ENCODE assay signal across 15 cellular contexts in the genomic region with DNA sequence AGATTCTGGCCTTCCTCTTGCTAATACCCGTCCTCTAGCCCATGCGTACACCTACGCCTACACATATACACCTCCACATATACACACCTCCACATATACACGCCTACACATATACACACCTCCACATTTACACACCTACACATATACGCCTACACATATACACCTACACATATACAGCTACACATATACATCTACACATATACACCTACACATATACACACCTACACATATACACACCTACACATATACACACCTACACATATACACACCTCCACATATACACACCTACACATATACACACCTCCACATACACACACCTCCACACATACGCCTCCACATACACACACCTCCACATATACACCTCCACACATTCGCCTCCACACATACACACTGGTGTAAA. TPM values are rescaled to one million over a fixed set of nuclear protein-coding genes. Genes with fewer than 3 reads are reported as not detected.
DNase-seq lines count a peak whose midpoint lies in the region; ATAC-seq, FAIRE-seq and TF ChIP-seq lines count a peak whose summit lies in the region.
"Had no signal": no experiment of that assay in that cellular context is flagged by ENCODE, and none has a peak within 500 bp of the region (broad histone marks: within the 10 kb centered on the region; RNA-seq: fewer than 3 reads in every experiment).

No MANE protein-coding gene starts in this region.

- H3K27ac ChIP-seq in left ventricle myocardium inferior (replicated peaks) (no peak overlapping the region), GM12878 (ENCODE audit: control insufficient read depth, insufficient read depth) (no peak overlapping the region)
- H3K27ac ChIP-seq: epithelial cell of prostate, thyroid gland had no signal

- TF ChIP-seq EP300 in GM12878 (IDR thresholded peaks at IDR 0.05; ENCODE audit: borderline replicate concordance in 1 of 2, control insufficient read depth in 1 of 2, low read depth in 2 of 2, low read length in 2 of 2) = no peak

- no peak for TF ChIP-seq POLR2A in GM12878 (IDR thresholded peaks at IDR 0.05; ENCODE audit: low read depth, low read length)

- WGBS in GM12878 (ENCODE audit: insufficient coverage, insufficient replicate concordance, low lambda C conversion rate, missing lambda C conversion rate) = 71% methylated on average over 7 of the region's 7 CpGs

- H3K79me2 ChIP-seq in GM12878 (ENCODE audit: control insufficient read depth, insufficient read depth, low read length) = no peaks in the 10 kb centered on the region

- no peak overlapping the region for H3K4me3 ChIP-seq in left ventricle myocardium inferior
- H3K4me3 ChIP-seq in GM12878 = no peak overlapping the region
- H3K4me3 ChIP-seq: thyroid gland had no signal

- peak; percentile 34 for ATAC-seq in Right ventricle myocardium inferior
- no peak for ATAC-seq in GM12878
- peak; percentile 16 for ATAC-seq in left colon
- no peak for ATAC-seq in HG02938 (IDR thresholded peaks at IDR 0.05; ENCODE audit: unreplicated experiment)
- ATAC-seq: Panc1 had no signal

- TF ChIP-seq RAD21 in GM12878 (IDR thresholded peaks at IDR 0.05; ENCODE audit: insufficient read depth, low read depth, low read length) = no peak

- no peak overlapping the region for H3K4me2 ChIP-seq in GM12878 (ENCODE audit: control insufficient read depth, insufficient read depth)

- BruUV-seq in GM12878 (replicated peaks; lab: Mats Ljungman, UMichigan) = no TSS peak

- POLR2A ChIA-PET in GM12878 (lab: Charles Lee) = no interaction called here

- no peaks in the 10 kb centered on the region for H3K9me3 ChIP-seq in left ventricle myocardium inferior (replicated peaks)
- no peaks in the 10 kb centered on the region; the same call in 2 of the 3 replicates for H3K9me3 ChIP-seq in GM12878 (replicated peaks; ENCODE audit: control insufficient read depth, insufficient read depth, low read length)
- H3K9me3 ChIP-seq: thyroid gland had no signal

- no peak overlapping the region for H3K9ac ChIP-seq in GM12878 (ENCODE audit: control insufficient read depth, insufficient read depth, low read length)

- SMC1A ChIA-PET in GM12878 (lab: Charles Lee; ENCODE audit: uncharacterized antibody, unreplicated experiment) = interaction anchor here (1.5 kb wide), 1 partner anchor 8 kb away, joined by 4 read pairs; no protein-coding TSS in a partner anchor

- H3K4me1 ChIP-seq in left ventricle myocardium inferior (peaks cover 6% of the 10 kb centered on the region), GM12878 (ENCODE audit: control insufficient read depth, insufficient read depth, low read length) (no peaks in the 10 kb centered on the region)
- H3K4me1 ChIP-seq: thyroid gland had no signal

- CTCF ChIA-PET in GM12878 (lab: Yijun Ruan, JAX) = interaction anchor here (1.3 kb wide), 1 partner anchor 27 kb away, joined by 4 read pairs; the partner anchor contains the start of gene AK3

- no peak overlapping the region for H2AFZ ChIP-seq in GM12878 (ENCODE audit: control insufficient read depth, low read depth, low read length)

- DNase-seq in Right ventricle myocardium inferior (ENCODE audit: missing footprints) = no peak
- no peak for DNase-seq in left ventricle myocardium inferior
- no peak for DNase-seq in GM12878 (ENCODE audit: low read depth, low spot score)
- DNase-seq in left colon = no peak
- no peak for DNase-seq in hypothalamus (lab: John Stamatoyannopoulos, UW)
- DNase-seq in GM03348 (ENCODE audit: low spot score) = no peak
- DNase-seq in EL = no peak
- DNase-seq: activated effector memory CD4-positive, alpha-beta T cell treated with anti-CD3 and anti-CD28 coated beads, Interleukin-2, amount 50 U/mL, for 16 hours; NCI-H1436 treated with DMSO at 0.1 percent for 48 hours; NCI-H526; nucleus accumbens; thyroid gland had no signal

- no peaks in the 10 kb centered on the region for H3K27me3 ChIP-seq in left ventricle myocardium inferior (ENCODE audit: low read depth)
- no peaks in the 10 kb centered on the region for H3K27me3 ChIP-seq in GM12878 (replicated peaks in 1 of 2; ENCODE audit: control insufficient read depth in 2 of 2, insufficient read depth in 2 of 2, low read length in 1 of 2)
- H3K27me3 ChIP-seq: thyroid gland had no signal

- intact Hi-C loops in Right ventricle myocardium inferior (cut with DNase I) (no loop called here), left ventricle myocardium inferior (cut with micrococcal nuclease) (no loop called here), GM12878 (cut with micrococcal nuclease; ENCODE audit: unreplicated experiment) (no loop called here), left colon (cut with DNase I, micrococcal nuclease) (no loop called here)

- H3K36me3 ChIP-seq in left ventricle myocardium inferior (peaks cover 84% of the 10 kb centered on the region), GM12878 (ENCODE audit: control insufficient read depth in 2 of 2, insufficient read depth in 2 of 2, low read length in 1 of 2) (peaks cover 8 to 33% of the 10 kb centered on the region in 2 experiments)

- RAD21 ChIA-PET in GM12878 (lab: Charles Lee; ENCODE audit: unreplicated experiment) = no interaction called here

- TF ChIP-seq CTCF in left ventricle myocardium inferior (IDR thresholded peaks at IDR 0.05; ENCODE audit: borderline replicate concordance) = no peak
- TF ChIP-seq CTCF in GM12878 (IDR thresholded peaks at IDR 0.05 in 2 of 3, conservative IDR thresholded peaks at IDR 0.05 in 1 of 3; ENCODE audit: control insufficient read depth in 2 of 3, extremely low read depth in 1 of 3, insufficient read depth in 1 of 3, low read depth in 3 of 3, low read length in 3 of 3) = no peak

- H4K20me1 ChIP-seq in GM12878 (ENCODE audit: control insufficient read depth, insufficient read depth) = no peaks in the 10 kb centered on the region

- peak; percentile 95 for FAIRE-seq in GM12878 (lab: Jason Lieb, UNC)

- in situ Hi-C loops in GM12878 (cut with MboI) = no loop called here

RNA-seq across cellular contexts. Expression of gene AK3, which starts 27.2 kb away (rescaled TPM):
- 198 TPM for total RNA-seq in Right ventricle myocardium inferior
- total RNA-seq in left ventricle myocardium inferior = 197 TPM
- total RNA-seq in GM12878 (2013; cell fraction: nucleolus; rRNA removed) = 25.0 and 26.9 TPM in 2 replicates
- total RNA-seq in GM12878 (2014; rRNA removed) = 71.8 and 86.6 TPM in 2 replicates
- 34.7 and 38.2 TPM in 2 replicates for total RNA-seq in GM12878 (2014; rRNA removed; fragmentation: Illumina TruSeq; extraction: Trizol)
- 32.4 and 35.6 TPM in 2 replicates for total RNA-seq in GM12878 (2021)
- polyA plus RNA-seq in GM12878 (2011; ENCODE audit: low read depth) = 13.1 TPM
- 44.5 and 69.0 TPM in 2 replicates for polyA plus RNA-seq in GM12878 (2011; rRNA removed)
- polyA plus RNA-seq in GM12878 (2011; cell fraction: cytosol; rRNA removed) = 16.4 and 19.2 TPM in 2 replicates
- polyA plus RNA-seq in GM12878 (2011; cell fraction: nucleus; rRNA removed) = 17.0 and 19.5 TPM in 2 replicates
- polyA plus RNA-seq in GM12878 (2012) = 29.5 and 34.0 TPM in 2 replicates
- polyA plus RNA-seq in GM12878 (2014; fragmentation: Illumina TruSeq; extraction: Trizol) = 44.2 and 60.1 TPM in 2 replicates
- 10 to 100 TPM; 14.2 to 26.2 TPM for polyA plus RNA-seq in GM12878 (2014; fragmentation: Nextera tagmentation; extraction: Ambion mirVana)
- 43.6 and 54.8 TPM in 2 replicates for polyA plus RNA-seq in GM12878 (2014; rRNA removed)
- polyA plus RNA-seq in GM12878 (2016; fragmentation: Nextera tagmentation; extraction: Ambion mirVana) = 10 to 100 TPM; 50.6 to 52.5 TPM
- polyA minus RNA-seq in GM12878 (2011; rRNA and poly(A)+ RNA removed) = 16.2 TPM in 2 replicates
- polyA minus RNA-seq in GM12878 (2011; cell fraction: cytosol; rRNA and poly(A)+ RNA removed) = 19.2 and 27.1 TPM in 2 replicates
- 18.9 and 33.4 TPM in 2 replicates for polyA minus RNA-seq in GM12878 (2011; cell fraction: nucleus; rRNA and poly(A)+ RNA removed)
- total RNA-seq in left colon = 10 to 100 TPM; 89.1 to 95.7 TPM

RNA-seq across cellular contexts. Expression of gene CDC37L1, which starts 34.5 kb away (rescaled TPM):
- total RNA-seq in Right ventricle myocardium inferior (42.1 TPM), left ventricle myocardium inferior (42.4 TPM), GM12878 (2014; rRNA removed) (8.1 and 10.9 TPM in 2 replicates), GM12878 (2014; rRNA removed; fragmentation: Illumina TruSeq; extraction: Trizol) (10.4 and 11.2 TPM in 2 replicates), GM12878 (2021) (8.9 and 10.0 TPM in 2 replicates), left colon (10 to 100 TPM; 11.9 to 14.7 TPM)
- total RNA-seq in GM12878 (2013; cell fraction: nucleolus; rRNA removed) = 26.8 and 29.7 TPM in 2 replicates
- 2.4 TPM for polyA plus RNA-seq in GM12878 (2011; ENCODE audit: low read depth)
- polyA plus RNA-seq in GM12878 (2011; rRNA removed) (6.1 and 11.6 TPM in 2 replicates), GM12878 (2014; fragmentation: Illumina TruSeq; extraction: Trizol) (8.4 and 11.5 TPM in 2 replicates), GM12878 (2014; fragmentation: Nextera tagmentation; extraction: Ambion mirVana) (1 to 10 TPM; 2.2 to 3.6 TPM), GM12878 (2014; rRNA removed) (7.0 and 7.7 TPM in 2 replicates), GM12878 (2016; fragmentation: Nextera tagmentation; extraction: Ambion mirVana) (10 to 100 TPM; 16.1 to 16.6 TPM)
- polyA plus RNA-seq in GM12878 (2011; cell fraction: cytosol; rRNA removed) = 3.0 and 5.2 TPM in 2 replicates
- polyA plus RNA-seq in GM12878 (2011; cell fraction: nucleus; rRNA removed) = 3.4 and 5.0 TPM in 2 replicates
- polyA plus RNA-seq in GM12878 (2012) = 4.1 and 6.4 TPM in 2 replicates
- polyA minus RNA-seq in GM12878 (2011; rRNA and poly(A)+ RNA removed) = 4.9 and 5.5 TPM in 2 replicates
- 3.1 and 3.2 TPM in 2 replicates for polyA minus RNA-seq in GM12878 (2011; cell fraction: cytosol; rRNA and poly(A)+ RNA removed)
- polyA minus RNA-seq in GM12878 (2011; cell fraction: nucleus; rRNA and poly(A)+ RNA removed) = 3.4 and 8.5 TPM in 2 replicates

RNA-seq across cellular contexts. Expression of gene SPATA6L, which starts 47.6 kb away (rescaled TPM):
- total RNA-seq in Right ventricle myocardium inferior (0.38 TPM), left ventricle myocardium inferior (0.96 TPM), GM12878 (2014; rRNA removed) (1.2 and 1.6 TPM in 2 replicates), GM12878 (2014; rRNA removed; fragmentation: Illumina TruSeq; extraction: Trizol) (0.89 and 1.1 TPM in 2 replicates), GM12878 (2021) (1.6 and 2.1 TPM in 2 replicates), left colon (1 to 10 TPM; 3.2 to 6.3 TPM)
- total RNA-seq in GM12878 (2013; cell fraction: nucleolus; rRNA removed) = 5.5 and 6.6 TPM in 2 replicates
- 0.47 TPM for polyA plus RNA-seq in GM12878 (2011; ENCODE audit: low read depth)
- polyA plus RNA-seq in GM12878 (2011; rRNA removed) (0.37 and 0.42 TPM in 2 replicates), GM12878 (2014; fragmentation: Illumina TruSeq; extraction: Trizol) (0.48 and 0.68 TPM in 2 replicates), GM12878 (2014; fragmentation: Nextera tagmentation; extraction: Ambion mirVana) (1 to 10 TPM in 1 of 2 experiments, under 1 TPM in 1; 0.88 to 1.3 TPM), GM12878 (2014; rRNA removed) (0.94 and 2.0 TPM in 2 replicates), GM12878 (2016; fragmentation: Nextera tagmentation; extraction: Ambion mirVana) (1 to 10 TPM in 1 of 2 experiments, under 1 TPM in 1; 0.42 to 1.4 TPM)
- polyA plus RNA-seq in GM12878 (2011; cell fraction: cytosol; rRNA removed) = 0.13 TPM in 2 replicates
- polyA plus RNA-seq in GM12878 (2011; cell fraction: nucleus; rRNA removed) = 0.53 and 0.94 TPM in 2 replicates
- 0.46 and 1.5 TPM in 2 replicates for polyA plus RNA-seq in GM12878 (2012)
- polyA minus RNA-seq in GM12878 (2011; rRNA and poly(A)+ RNA removed) = 0.15 TPM in 1 of 2 replicates, not detected in the other
- not detected in 2 replicates for polyA minus RNA-seq in GM12878 (2011; cell fraction: cytosol; rRNA and poly(A)+ RNA removed)
- polyA minus RNA-seq in GM12878 (2011; cell fraction: nucleus; rRNA and poly(A)+ RNA removed) = 0.24 and 1.9 TPM in 2 replicates

RNA-seq across cellular contexts. Expression of gene PLPP6, which starts 51.8 kb away (rescaled TPM):
- 2.3 TPM for total RNA-seq in Right ventricle myocardium inferior
- total RNA-seq in left ventricle myocardium inferior = 2.1 TPM
- total RNA-seq in GM12878 (2013; cell fraction: nucleolus; rRNA removed) = 15.2 and 15.5 TPM in 2 replicates
- total RNA-seq in GM12878 (2014; rRNA removed) = 6.0 and 6.5 TPM in 2 replicates
- total RNA-seq in GM12878 (2014; rRNA removed; fragmentation: Illumina TruSeq; extraction: Trizol) = 5.2 and 5.7 TPM in 2 replicates
- 7.1 and 8.0 TPM in 2 replicates for total RNA-seq in GM12878 (2021)
- polyA plus RNA-seq in GM12878 (2011; ENCODE audit: low read depth) = 2.4 TPM
- 5.0 and 5.7 TPM in 2 replicates for polyA plus RNA-seq in GM12878 (2011; rRNA removed)
- polyA plus RNA-seq in GM12878 (2011; cell fraction: cytosol; rRNA removed) = 3.2 and 4.0 TPM in 2 replicates
- polyA plus RNA-seq in GM12878 (2011; cell fraction: nucleus; rRNA removed) = 5.4 and 7.2 TPM in 2 replicates
- polyA plus RNA-seq in GM12878 (2012) = 5.6 and 6.6 TPM in 2 replicates
- 7.9 and 9.6 TPM in 2 replicates for polyA plus RNA-seq in GM12878 (2014; fragmentation: Illumina TruSeq; extraction: Trizol)
- polyA plus RNA-seq in GM12878 (2014; fragmentation: Nextera tagmentation; extraction: Ambion mirVana) = 1 to 10 TPM; 1.6 to 3.5 TPM
- 7.2 and 7.7 TPM in 2 replicates for polyA plus RNA-seq in GM12878 (2014; rRNA removed)
- polyA plus RNA-seq in GM12878 (2016; fragmentation: Nextera tagmentation; extraction: Ambion mirVana) = 10 to 100 TPM; 10.1 to 11.3 TPM
- polyA minus RNA-seq in GM12878 (2011; rRNA and poly(A)+ RNA removed) = 7.2 and 7.7 TPM in 2 replicates
- polyA minus RNA-seq in GM12878 (2011; cell fraction: cytosol; rRNA and poly(A)+ RNA removed) = 1.9 and 2.4 TPM in 2 replicates
- 11.4 and 15.9 TPM in 2 replicates for polyA minus RNA-seq in GM12878 (2011; cell fraction: nucleus; rRNA and poly(A)+ RNA removed)
- 10 to 100 TPM; 15.9 to 22.3 TPM for total RNA-seq in left colon

Comparison
In these comparisons a context has a peak if more than half of its experiments do, and no peak if none do; other contexts are left out.
1. ATAC-seq: peak in Right ventricle myocardium inferior (single experiment) and left colon (single experiment); none in GM12878 (single experiment) and HG02938 (single experiment).